1 cellular context compared by ENCODE assay signal in the genomic region with DNA sequence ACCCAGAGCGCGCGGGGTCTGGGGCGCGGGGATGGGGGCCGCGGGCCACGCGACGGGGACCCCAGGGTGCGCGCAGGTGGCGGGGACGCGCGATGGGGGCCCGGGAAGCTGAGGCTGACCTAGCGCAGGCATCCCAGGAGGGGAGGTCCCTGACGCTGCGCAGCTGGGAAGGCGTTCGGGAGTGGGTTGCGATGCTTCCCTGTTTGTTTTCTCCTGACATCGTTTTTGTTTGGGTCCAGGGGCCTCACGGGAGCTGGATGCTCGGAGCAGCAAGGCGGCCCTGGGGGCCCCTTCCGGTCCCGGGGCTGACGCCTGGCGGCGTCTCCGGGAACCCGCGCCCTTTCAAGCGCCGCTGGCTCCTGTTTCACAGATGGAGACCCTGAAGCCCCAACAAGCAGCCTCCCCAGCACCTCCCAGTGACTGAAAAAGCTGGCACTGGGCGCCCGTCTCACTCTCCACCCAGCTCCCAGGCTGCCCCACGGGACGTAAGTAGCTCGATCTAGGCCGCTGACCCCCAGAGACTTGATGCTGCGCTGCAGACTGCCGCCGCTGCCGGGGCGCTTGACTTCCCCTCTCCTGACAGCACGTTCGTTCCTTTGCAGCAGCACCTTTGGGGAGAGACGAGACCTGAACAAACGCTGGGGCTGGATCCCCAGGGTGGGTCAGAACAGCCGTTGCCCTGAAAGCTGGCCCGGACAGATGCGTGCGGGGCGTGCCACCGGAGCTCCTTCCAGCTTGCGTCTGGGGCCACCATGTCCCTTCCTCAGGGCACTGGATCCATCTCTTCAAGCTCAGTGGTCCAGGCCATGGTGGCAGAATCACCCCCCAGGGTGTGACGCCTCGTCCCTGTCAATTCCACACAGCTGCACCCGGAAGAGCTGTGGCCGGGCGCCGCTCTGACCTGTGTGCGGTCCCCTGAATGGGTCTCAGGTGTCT.
A peak's percentile ranks its signal among the peaks of the same experiment; 100 is the strongest.
TF ChIP-seq lines count a peak whose summit lies in the region.

No MANE protein-coding gene starts in this region.

TF ChIP-seq in GM12878, 131 proteins besides CTCF, POLR2A, EP300 and RAD21 (continues in another document):
- TF ChIP-seq, protein P1, sequence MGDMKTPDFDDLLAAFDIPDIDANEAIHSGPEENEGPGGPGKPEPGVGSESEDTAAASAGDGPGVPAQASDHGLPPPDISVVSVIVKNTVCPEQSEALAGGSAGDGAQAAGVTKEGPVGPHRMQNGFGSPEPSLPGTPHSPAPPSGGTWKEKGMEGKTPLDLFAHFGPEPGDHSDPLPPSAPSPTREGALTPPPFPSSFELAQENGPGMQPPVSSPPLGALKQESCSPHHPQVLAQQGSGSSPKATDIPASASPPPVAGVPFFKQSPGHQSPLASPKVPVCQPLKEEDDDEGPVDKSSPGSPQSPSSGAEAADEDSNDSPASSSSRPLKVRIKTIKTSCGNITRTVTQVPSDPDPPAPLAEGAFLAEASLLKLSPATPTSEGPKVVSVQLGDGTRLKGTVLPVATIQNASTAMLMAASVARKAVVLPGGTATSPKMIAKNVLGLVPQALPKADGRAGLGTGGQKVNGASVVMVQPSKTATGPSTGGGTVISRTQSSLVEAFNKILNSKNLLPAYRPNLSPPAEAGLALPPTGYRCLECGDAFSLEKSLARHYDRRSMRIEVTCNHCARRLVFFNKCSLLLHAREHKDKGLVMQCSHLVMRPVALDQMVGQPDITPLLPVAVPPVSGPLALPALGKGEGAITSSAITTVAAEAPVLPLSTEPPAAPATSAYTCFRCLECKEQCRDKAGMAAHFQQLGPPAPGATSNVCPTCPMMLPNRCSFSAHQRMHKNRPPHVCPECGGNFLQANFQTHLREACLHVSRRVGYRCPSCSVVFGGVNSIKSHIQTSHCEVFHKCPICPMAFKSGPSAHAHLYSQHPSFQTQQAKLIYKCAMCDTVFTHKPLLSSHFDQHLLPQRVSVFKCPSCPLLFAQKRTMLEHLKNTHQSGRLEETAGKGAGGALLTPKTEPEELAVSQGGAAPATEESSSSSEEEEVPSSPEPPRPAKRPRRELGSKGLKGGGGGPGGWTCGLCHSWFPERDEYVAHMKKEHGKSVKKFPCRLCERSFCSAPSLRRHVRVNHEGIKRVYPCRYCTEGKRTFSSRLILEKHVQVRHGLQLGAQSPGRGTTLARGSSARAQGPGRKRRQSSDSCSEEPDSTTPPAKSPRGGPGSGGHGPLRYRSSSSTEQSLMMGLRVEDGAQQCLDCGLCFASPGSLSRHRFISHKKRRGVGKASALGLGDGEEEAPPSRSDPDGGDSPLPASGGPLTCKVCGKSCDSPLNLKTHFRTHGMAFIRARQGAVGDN (IDR thresholded peaks at IDR 0.05): no peak
- TF ChIP-seq YY1 (IDR thresholded peaks at IDR 0.05; ENCODE audit: low read depth, low read length) (peak; percentile 42; the same call in 1 of the 2 replicates), BHLHE40 (IDR thresholded peaks at IDR 0.05; ENCODE audit: borderline replicate concordance in 1 of 2, low read depth in 2 of 2, low read length in 1 of 2) (no peak), NR2F1 (conservative IDR thresholded peaks at IDR 0.05) (peak; percentile 35; the same call in 1 of the 2 replicates), RELA (IDR thresholded peaks at IDR 0.05; ENCODE audit: borderline replicate concordance, partially characterized antibody) (no peak), IKZF1 (conservative IDR thresholded peaks at IDR 0.05) (peak; percentile 48; the same call in 1 of the 2 replicates), PAX5 (IDR thresholded peaks at IDR 0.05; ENCODE audit: borderline replicate concordance, low read depth, low read length) (no peak), ATF7 (IDR thresholded peaks at IDR 0.05; ENCODE audit: low read depth) (no peak), SMARCA5 (IDR thresholded peaks at IDR 0.05) (no peak), MXI1 (IDR thresholded peaks at IDR 0.05; ENCODE audit: low read depth, low read length) (no peak), MLLT1 (IDR thresholded peaks at IDR 0.05) (no peak), SIN3A (IDR thresholded peaks at IDR 0.05; ENCODE audit: low read depth, low read length) (no peak), NR2C2 (IDR thresholded peaks at IDR 0.05; ENCODE audit: borderline replicate concordance, control insufficient read depth, insufficient read length, low read depth) (no peak), CBX3 (IDR thresholded peaks at IDR 0.05; ENCODE audit: borderline replicate concordance, low read depth) (no peak), MAX (IDR thresholded peaks at IDR 0.05; ENCODE audit: low read depth, low read length) (0 out of 2 replicates have a peak, but pooled peaks have one; percentile 4), BRCA1 (IDR thresholded peaks at IDR 0.05; ENCODE audit: low read depth, low read length) (no peak), GATAD2B (conservative IDR thresholded peaks at IDR 0.05; ENCODE audit: low read depth) (0 out of 2 replicates have a peak, but pooled peaks have one; percentile 48), IRF4 (IDR thresholded peaks at IDR 0.05; ENCODE audit: low read depth, low read length) (no peak), ZBTB11 (CRISPR knock-in tag; IDR thresholded peaks at IDR 0.05) (no peak), IRF5 (IDR thresholded peaks at IDR 0.05; ENCODE audit: borderline replicate concordance) (no peak), CREM (IDR thresholded peaks at IDR 0.05; ENCODE audit: low read depth) (0 out of 2 replicates have a peak, but pooled peaks have one; percentile 11), ZSCAN29 (IDR thresholded peaks at IDR 0.05) (no peak), ZNF24 (IDR thresholded peaks at IDR 0.05) (no peak), SREBF1 (IDR thresholded peaks at IDR 0.05; ENCODE audit: low read length) (no peak), NFYA (IDR thresholded peaks at IDR 0.05; ENCODE audit: borderline replicate concordance, low read depth, low read length) (no peak), ZNF217 (IDR thresholded peaks at IDR 0.05) (no peak), TBL1XR1 (IDR thresholded peaks at IDR 0.05; ENCODE audit: low read depth, low read length) (no peak), CREB1 (IDR thresholded peaks at IDR 0.05; ENCODE audit: low read depth) (peak; percentile 21; the same call in 1 of the 2 replicates), RBBP5 (conservative IDR thresholded peaks at IDR 0.05) (no peak), JUND (IDR thresholded peaks at IDR 0.05; ENCODE audit: low read depth, low read length) (no peak), SUPT20H (IDR thresholded peaks at IDR 0.05; ENCODE audit: borderline replicate concordance, control insufficient read depth, low read depth, low read length) (no peak), ZBED1 (IDR thresholded peaks at IDR 0.05; ENCODE audit: borderline replicate concordance) (no peak), FOXM1 (IDR thresholded peaks at IDR 0.05; ENCODE audit: low read depth, low read length) (no peak), NBN (IDR thresholded peaks at IDR 0.05) (no peak)
- TF ChIP-seq, protein P2, sequence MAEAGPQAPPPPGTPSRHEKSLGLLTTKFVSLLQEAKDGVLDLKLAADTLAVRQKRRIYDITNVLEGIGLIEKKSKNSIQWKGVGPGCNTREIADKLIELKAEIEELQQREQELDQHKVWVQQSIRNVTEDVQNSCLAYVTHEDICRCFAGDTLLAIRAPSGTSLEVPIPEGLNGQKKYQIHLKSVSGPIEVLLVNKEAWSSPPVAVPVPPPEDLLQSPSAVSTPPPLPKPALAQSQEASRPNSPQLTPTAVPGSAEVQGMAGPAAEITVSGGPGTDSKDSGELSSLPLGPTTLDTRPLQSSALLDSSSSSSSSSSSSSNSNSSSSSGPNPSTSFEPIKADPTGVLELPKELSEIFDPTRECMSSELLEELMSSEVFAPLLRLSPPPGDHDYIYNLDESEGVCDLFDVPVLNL (IDR thresholded peaks at IDR 0.05; ENCODE audit: low read depth, low read length): no peak
- TF ChIP-seq, protein P3, sequence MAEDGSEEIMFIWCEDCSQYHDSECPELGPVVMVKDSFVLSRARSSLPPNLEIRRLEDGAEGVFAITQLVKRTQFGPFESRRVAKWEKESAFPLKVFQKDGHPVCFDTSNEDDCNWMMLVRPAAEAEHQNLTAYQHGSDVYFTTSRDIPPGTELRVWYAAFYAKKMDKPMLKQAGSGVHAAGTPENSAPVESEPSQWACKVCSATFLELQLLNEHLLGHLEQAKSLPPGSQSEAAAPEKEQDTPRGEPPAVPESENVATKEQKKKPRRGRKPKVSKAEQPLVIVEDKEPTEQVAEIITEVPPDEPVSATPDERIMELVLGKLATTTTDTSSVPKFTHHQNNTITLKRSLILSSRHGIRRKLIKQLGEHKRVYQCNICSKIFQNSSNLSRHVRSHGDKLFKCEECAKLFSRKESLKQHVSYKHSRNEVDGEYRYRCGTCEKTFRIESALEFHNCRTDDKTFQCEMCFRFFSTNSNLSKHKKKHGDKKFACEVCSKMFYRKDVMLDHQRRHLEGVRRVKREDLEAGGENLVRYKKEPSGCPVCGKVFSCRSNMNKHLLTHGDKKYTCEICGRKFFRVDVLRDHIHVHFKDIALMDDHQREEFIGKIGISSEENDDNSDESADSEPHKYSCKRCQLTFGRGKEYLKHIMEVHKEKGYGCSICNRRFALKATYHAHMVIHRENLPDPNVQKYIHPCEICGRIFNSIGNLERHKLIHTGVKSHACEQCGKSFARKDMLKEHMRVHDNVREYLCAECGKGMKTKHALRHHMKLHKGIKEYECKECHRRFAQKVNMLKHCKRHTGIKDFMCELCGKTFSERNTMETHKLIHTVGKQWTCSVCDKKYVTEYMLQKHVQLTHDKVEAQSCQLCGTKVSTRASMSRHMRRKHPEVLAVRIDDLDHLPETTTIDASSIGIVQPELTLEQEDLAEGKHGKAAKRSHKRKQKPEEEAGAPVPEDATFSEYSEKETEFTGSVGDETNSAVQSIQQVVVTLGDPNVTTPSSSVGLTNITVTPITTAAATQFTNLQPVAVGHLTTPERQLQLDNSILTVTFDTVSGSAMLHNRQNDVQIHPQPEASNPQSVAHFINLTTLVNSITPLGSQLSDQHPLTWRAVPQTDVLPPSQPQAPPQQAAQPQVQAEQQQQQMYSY (CRISPR knock-in tag; IDR thresholded peaks at IDR 0.05): no peak
- TF ChIP-seq, protein P4, sequence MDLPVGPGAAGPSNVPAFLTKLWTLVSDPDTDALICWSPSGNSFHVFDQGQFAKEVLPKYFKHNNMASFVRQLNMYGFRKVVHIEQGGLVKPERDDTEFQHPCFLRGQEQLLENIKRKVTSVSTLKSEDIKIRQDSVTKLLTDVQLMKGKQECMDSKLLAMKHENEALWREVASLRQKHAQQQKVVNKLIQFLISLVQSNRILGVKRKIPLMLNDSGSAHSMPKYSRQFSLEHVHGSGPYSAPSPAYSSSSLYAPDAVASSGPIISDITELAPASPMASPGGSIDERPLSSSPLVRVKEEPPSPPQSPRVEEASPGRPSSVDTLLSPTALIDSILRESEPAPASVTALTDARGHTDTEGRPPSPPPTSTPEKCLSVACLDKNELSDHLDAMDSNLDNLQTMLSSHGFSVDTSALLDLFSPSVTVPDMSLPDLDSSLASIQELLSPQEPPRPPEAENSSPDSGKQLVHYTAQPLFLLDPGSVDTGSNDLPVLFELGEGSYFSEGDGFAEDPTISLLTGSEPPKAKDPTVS (IDR thresholded peaks at IDR 0.05; ENCODE audit: low read depth, low read length): no peak
- TF ChIP-seq, protein P5, sequence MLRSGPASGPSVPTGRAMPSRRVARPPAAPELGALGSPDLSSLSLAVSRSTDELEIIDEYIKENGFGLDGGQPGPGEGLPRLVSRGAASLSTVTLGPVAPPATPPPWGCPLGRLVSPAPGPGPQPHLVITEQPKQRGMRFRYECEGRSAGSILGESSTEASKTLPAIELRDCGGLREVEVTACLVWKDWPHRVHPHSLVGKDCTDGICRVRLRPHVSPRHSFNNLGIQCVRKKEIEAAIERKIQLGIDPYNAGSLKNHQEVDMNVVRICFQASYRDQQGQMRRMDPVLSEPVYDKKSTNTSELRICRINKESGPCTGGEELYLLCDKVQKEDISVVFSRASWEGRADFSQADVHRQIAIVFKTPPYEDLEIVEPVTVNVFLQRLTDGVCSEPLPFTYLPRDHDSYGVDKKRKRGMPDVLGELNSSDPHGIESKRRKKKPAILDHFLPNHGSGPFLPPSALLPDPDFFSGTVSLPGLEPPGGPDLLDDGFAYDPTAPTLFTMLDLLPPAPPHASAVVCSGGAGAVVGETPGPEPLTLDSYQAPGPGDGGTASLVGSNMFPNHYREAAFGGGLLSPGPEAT (IDR thresholded peaks at IDR 0.05; ENCODE audit: low read depth): no peak
